In the genomic region with DNA sequence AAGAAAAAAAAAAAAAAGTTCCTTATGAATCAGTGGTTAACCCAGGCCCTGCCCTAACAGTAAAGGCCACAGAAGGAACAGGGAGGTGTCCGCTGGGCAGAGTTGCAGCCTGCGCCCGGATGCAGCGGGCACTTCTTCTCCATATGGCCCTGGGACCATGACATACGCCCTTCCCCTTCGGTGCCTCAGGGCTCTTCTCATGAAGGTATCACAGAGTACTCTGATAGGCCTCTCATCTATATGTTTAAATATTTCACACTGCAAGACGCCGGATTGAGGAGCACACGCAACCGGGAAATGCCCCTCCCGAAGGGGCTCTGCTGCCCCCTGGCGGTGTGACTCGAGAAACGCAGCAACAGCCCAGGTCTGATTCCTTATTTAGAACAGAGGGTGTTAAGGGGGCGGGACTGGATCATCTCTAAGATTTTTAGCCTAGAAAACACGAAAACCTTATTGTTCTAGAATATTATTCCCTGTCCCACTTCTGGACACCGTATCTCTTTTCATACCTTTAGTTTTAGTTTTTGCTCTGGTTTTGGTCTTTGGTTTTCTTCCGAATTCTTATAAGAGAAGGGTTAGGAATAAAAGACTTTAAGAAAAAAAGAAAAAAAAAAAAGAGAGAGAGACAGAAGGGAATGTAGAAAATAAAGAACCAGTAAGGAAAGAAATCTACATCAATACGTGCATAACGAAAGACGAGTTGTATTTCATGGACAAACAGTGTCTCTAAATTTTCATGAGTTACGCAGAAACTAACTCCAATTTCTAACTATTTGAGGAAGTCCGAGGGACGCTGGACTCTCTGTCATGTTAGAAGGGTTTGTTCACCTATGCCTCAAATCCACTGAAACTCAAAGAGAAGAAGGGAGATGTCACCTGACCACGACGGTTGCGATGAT, we compare ENCODE assay signal across 1 cellular context.
TF ChIP-seq lines count a peak whose summit lies in the region.

No MANE protein-coding gene starts in this region.

TF ChIP-seq in HepG2, 621 proteins besides CTCF, POLR2A, EP300 and RAD21 (continued from another document and continues in another):
- TF ChIP-seq, protein P1, sequence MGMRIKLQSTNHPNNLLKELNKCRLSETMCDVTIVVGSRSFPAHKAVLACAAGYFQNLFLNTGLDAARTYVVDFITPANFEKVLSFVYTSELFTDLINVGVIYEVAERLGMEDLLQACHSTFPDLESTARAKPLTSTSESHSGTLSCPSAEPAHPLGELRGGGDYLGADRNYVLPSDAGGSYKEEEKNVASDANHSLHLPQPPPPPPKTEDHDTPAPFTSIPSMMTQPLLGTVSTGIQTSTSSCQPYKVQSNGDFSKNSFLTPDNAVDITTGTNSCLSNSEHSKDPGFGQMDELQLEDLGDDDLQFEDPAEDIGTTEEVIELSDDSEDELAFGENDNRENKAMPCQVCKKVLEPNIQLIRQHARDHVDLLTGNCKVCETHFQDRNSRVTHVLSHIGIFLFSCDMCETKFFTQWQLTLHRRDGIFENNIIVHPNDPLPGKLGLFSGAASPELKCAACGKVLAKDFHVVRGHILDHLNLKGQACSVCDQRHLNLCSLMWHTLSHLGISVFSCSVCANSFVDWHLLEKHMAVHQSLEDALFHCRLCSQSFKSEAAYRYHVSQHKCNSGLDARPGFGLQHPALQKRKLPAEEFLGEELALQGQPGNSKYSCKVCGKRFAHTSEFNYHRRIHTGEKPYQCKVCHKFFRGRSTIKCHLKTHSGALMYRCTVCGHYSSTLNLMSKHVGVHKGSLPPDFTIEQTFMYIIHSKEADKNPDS (CRISPR knock-in tag; IDR thresholded peaks at IDR 0.05): no peak
- TF ChIP-seq, protein P2, sequence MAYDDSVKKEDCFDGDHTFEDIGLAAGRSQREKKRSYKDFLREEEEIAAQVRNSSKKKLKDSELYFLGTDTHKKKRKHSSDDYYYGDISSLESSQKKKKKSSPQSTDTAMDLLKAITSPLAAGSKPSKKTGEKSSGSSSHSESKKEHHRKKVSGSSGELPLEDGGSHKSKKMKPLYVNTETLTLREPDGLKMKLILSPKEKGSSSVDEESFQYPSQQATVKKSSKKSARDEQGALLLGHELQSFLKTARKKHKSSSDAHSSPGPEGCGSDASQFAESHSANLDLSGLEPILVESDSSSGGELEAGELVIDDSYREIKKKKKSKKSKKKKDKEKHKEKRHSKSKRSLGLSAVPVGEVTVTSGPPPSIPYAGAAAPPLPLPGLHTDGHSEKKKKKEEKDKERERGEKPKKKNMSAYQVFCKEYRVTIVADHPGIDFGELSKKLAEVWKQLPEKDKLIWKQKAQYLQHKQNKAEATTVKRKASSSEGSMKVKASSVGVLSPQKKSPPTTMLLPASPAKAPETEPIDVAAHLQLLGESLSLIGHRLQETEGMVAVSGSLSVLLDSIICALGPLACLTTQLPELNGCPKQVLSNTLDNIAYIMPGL (CRISPR knock-in tag; IDR thresholded peaks at IDR 0.05; ENCODE audit: borderline replicate concordance in 1 of 2, low read depth in 1 of 2): peak in 1 of 2 experiments; percentile 32; a peak in 1 of 4 replicates
- TF ChIP-seq, protein P3, sequence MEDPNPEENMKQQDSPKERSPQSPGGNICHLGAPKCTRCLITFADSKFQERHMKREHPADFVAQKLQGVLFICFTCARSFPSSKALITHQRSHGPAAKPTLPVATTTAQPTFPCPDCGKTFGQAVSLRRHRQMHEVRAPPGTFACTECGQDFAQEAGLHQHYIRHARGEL (CRISPR knock-in tag; IDR thresholded peaks at IDR 0.05): no peak
- TF ChIP-seq, protein P4, sequence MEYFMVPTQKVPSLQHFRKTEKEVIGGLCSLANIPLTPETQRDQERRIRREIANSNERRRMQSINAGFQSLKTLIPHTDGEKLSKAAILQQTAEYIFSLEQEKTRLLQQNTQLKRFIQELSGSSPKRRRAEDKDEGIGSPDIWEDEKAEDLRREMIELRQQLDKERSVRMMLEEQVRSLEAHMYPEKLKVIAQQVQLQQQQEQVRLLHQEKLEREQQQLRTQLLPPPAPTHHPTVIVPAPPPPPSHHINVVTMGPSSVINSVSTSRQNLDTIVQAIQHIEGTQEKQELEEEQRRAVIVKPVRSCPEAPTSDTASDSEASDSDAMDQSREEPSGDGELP (IDR thresholded peaks at IDR 0.05; ENCODE audit: borderline replicate concordance, low read depth): no peak
- TF ChIP-seq ZNF224 (CRISPR knock-in tag; IDR thresholded peaks at IDR 0.05) (no peak), ZSCAN30 (CRISPR knock-in tag; IDR thresholded peaks at IDR 0.05) (no peak), SRF (IDR thresholded peaks at IDR 0.05; ENCODE audit: low read depth, low read length) (peak; percentile 57; the same call in 1 of the 2 replicates), SP4 (CRISPR knock-in tag; IDR thresholded peaks at IDR 0.05) (no peak), ZNF253 (CRISPR knock-in tag; IDR thresholded peaks at IDR 0.05; ENCODE audit: borderline replicate concordance) (no peak), ZNF530 (CRISPR knock-in tag; IDR thresholded peaks at IDR 0.05; ENCODE audit: low read depth) (no peak), WIZ (CRISPR knock-in tag; IDR thresholded peaks at IDR 0.05) (no peak), ATRX (CRISPR knock-in tag; IDR thresholded peaks at IDR 0.05; ENCODE audit: borderline replicate concordance) (no peak), ZNF773 (CRISPR knock-in tag; IDR thresholded peaks at IDR 0.05; ENCODE audit: borderline replicate concordance) (no peak), MTF2 (CRISPR knock-in tag; IDR thresholded peaks at IDR 0.05; ENCODE audit: borderline replicate concordance) (no peak), ZNF20 (CRISPR knock-in tag; IDR thresholded peaks at IDR 0.05) (no peak), ZNF230 (CRISPR knock-in tag; IDR thresholded peaks at IDR 0.05) (no peak), ZNF263 (CRISPR knock-in tag; IDR thresholded peaks at IDR 0.05) (no peak), RXRA (CRISPR knock-in tag; IDR thresholded peaks at IDR 0.05) (no peak), YEATS4 (CRISPR knock-in tag; IDR thresholded peaks at IDR 0.05; ENCODE audit: borderline replicate concordance) (no peak), SMAD1 (CRISPR knock-in tag; IDR thresholded peaks at IDR 0.05; ENCODE audit: borderline replicate concordance, low read depth) (no peak), KLF6 (CRISPR knock-in tag; IDR thresholded peaks at IDR 0.05) (no peak), ZFP37 (CRISPR knock-in tag; IDR thresholded peaks at IDR 0.05; ENCODE audit: borderline replicate concordance) (no peak), ZNF841 (CRISPR knock-in tag; IDR thresholded peaks at IDR 0.05; ENCODE audit: borderline replicate concordance) (no peak), ZNF460 (CRISPR knock-in tag; IDR thresholded peaks at IDR 0.05; ENCODE audit: borderline replicate concordance) (no peak), ZNF44 (CRISPR knock-in tag; IDR thresholded peaks at IDR 0.05) (no peak), ARHGAP35 (CRISPR knock-in tag; IDR thresholded peaks at IDR 0.05; ENCODE audit: borderline replicate concordance) (no peak), CCAR2 (optimal IDR thresholded peaks at IDR 0.05; ENCODE audit: low read depth, low read length) (no peak), TFE3 (CRISPR knock-in tag; IDR thresholded peaks at IDR 0.05) (no peak), TARDBP (CRISPR knock-in tag; IDR thresholded peaks at IDR 0.05) (no peak), SPEN (CRISPR knock-in tag; IDR thresholded peaks at IDR 0.05; ENCODE audit: low read depth) (no peak), STAG1 (CRISPR knock-in tag; IDR thresholded peaks at IDR 0.05) (peak; percentile 84), KDM2A (CRISPR knock-in tag; IDR thresholded peaks at IDR 0.05; ENCODE audit: borderline replicate concordance, low read depth) (peak; percentile 38; the same call in 1 of the 2 replicates), JDP2 (CRISPR knock-in tag; IDR thresholded peaks at IDR 0.05; ENCODE audit: borderline replicate concordance) (no peak), HCFC1 (IDR thresholded peaks at IDR 0.05; ENCODE audit: low read depth, low read length) (no peak), RFXANK (CRISPR knock-in tag; IDR thresholded peaks at IDR 0.05) (no peak)
- TF ChIP-seq, protein P5, sequence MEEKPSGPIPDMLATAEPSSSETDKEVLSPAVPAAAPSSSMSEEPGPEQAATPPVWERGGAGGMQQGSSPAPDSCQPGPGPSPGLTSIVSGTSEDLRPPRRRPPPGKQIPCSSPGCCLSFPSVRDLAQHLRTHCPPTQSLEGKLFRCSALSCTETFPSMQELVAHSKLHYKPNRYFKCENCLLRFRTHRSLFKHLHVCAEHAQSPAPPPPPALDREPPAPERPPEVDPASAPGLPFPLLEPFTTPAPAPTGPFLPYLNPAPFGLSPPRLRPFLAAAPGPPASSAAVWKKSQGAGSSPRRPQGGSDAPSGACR (CRISPR knock-in tag; IDR thresholded peaks at IDR 0.05): peak; percentile 29; the same call in 1 of the 2 replicates
- TF ChIP-seq, protein P6, sequence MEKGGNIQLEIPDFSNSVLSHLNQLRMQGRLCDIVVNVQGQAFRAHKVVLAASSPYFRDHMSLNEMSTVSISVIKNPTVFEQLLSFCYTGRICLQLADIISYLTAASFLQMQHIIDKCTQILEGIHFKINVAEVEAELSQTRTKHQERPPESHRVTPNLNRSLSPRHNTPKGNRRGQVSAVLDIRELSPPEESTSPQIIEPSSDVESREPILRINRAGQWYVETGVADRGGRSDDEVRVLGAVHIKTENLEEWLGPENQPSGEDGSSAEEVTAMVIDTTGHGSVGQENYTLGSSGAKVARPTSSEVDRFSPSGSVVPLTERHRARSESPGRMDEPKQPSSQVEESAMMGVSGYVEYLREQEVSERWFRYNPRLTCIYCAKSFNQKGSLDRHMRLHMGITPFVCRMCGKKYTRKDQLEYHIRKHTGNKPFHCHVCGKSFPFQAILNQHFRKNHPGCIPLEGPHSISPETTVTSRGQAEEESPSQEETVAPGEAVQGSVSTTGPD (CRISPR knock-in tag; IDR thresholded peaks at IDR 0.05): no peak
- TF ChIP-seq, protein P7, sequence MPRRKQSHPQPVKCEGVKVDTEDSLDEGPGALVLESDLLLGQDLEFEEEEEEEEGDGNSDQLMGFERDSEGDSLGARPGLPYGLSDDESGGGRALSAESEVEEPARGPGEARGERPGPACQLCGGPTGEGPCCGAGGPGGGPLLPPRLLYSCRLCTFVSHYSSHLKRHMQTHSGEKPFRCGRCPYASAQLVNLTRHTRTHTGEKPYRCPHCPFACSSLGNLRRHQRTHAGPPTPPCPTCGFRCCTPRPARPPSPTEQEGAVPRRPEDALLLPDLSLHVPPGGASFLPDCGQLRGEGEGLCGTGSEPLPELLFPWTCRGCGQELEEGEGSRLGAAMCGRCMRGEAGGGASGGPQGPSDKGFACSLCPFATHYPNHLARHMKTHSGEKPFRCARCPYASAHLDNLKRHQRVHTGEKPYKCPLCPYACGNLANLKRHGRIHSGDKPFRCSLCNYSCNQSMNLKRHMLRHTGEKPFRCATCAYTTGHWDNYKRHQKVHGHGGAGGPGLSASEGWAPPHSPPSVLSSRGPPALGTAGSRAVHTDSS (CRISPR knock-in tag; conservative IDR thresholded peaks at IDR 0.05): no peak
- TF ChIP-seq, protein P8, sequence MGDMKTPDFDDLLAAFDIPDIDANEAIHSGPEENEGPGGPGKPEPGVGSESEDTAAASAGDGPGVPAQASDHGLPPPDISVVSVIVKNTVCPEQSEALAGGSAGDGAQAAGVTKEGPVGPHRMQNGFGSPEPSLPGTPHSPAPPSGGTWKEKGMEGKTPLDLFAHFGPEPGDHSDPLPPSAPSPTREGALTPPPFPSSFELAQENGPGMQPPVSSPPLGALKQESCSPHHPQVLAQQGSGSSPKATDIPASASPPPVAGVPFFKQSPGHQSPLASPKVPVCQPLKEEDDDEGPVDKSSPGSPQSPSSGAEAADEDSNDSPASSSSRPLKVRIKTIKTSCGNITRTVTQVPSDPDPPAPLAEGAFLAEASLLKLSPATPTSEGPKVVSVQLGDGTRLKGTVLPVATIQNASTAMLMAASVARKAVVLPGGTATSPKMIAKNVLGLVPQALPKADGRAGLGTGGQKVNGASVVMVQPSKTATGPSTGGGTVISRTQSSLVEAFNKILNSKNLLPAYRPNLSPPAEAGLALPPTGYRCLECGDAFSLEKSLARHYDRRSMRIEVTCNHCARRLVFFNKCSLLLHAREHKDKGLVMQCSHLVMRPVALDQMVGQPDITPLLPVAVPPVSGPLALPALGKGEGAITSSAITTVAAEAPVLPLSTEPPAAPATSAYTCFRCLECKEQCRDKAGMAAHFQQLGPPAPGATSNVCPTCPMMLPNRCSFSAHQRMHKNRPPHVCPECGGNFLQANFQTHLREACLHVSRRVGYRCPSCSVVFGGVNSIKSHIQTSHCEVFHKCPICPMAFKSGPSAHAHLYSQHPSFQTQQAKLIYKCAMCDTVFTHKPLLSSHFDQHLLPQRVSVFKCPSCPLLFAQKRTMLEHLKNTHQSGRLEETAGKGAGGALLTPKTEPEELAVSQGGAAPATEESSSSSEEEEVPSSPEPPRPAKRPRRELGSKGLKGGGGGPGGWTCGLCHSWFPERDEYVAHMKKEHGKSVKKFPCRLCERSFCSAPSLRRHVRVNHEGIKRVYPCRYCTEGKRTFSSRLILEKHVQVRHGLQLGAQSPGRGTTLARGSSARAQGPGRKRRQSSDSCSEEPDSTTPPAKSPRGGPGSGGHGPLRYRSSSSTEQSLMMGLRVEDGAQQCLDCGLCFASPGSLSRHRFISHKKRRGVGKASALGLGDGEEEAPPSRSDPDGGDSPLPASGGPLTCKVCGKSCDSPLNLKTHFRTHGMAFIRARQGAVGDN (CRISPR knock-in tag; IDR thresholded peaks at IDR 0.05): no peak
- TF ChIP-seq, protein P9, sequence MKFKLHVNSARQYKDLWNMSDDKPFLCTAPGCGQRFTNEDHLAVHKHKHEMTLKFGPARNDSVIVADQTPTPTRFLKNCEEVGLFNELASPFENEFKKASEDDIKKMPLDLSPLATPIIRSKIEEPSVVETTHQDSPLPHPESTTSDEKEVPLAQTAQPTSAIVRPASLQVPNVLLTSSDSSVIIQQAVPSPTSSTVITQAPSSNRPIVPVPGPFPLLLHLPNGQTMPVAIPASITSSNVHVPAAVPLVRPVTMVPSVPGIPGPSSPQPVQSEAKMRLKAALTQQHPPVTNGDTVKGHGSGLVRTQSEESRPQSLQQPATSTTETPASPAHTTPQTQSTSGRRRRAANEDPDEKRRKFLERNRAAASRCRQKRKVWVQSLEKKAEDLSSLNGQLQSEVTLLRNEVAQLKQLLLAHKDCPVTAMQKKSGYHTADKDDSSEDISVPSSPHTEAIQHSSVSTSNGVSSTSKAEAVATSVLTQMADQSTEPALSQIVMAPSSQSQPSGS (CRISPR knock-in tag; IDR thresholded peaks at IDR 0.05): no peak
- TF ChIP-seq, protein P10, sequence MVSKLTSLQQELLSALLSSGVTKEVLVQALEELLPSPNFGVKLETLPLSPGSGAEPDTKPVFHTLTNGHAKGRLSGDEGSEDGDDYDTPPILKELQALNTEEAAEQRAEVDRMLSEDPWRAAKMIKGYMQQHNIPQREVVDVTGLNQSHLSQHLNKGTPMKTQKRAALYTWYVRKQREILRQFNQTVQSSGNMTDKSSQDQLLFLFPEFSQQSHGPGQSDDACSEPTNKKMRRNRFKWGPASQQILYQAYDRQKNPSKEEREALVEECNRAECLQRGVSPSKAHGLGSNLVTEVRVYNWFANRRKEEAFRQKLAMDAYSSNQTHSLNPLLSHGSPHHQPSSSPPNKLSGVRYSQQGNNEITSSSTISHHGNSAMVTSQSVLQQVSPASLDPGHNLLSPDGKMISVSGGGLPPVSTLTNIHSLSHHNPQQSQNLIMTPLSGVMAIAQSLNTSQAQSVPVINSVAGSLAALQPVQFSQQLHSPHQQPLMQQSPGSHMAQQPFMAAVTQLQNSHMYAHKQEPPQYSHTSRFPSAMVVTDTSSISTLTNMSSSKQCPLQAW (CRISPR knock-in tag; IDR thresholded peaks at IDR 0.05): no peak
